In the genomic region with DNA sequence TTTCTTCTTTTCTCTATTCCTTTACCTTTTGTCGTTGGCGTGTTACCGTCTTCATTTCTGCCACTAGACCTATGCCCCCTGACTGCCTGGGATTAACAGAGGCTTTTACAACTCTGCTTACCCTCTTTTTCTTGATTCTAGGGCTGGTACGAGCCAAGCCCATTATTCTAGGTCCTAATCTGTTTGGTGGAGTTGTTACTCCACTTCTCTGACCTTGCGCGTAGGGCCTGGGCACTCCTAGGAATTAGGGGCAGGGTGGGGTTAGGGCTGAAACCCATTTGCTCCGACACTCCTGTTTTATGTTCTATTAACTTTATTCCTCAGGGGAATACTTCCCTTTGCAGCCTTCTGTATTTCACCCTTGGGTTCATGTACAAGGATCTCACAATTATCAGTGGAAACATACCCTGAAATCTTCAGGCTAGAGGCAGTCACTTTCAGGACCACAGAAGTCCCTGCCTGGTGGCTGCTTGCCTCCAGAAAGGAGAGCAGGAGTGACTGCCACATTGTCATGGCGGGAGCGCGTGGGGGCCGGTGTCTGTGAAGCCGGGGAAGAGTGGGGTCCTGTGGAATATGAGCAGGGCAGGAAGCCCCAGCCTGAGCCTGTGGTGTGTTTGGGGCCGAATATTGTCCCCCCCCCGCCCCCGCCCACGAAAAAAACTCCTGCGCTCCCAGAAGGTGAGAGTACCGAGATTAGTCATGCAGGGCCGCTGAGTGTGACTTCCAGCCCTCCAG, we compare ENCODE assay signal across 8 cellular contexts. TPM values are rescaled to one million over a fixed set of nuclear protein-coding genes. Genes with fewer than 3 reads are reported as not detected.
A peak's percentile ranks its signal among the peaks of the same experiment; 100 is the strongest.
DNase-seq lines count a peak whose midpoint lies in the region; ATAC-seq and TF ChIP-seq lines count a peak whose summit lies in the region.

No MANE protein-coding gene starts in this region.

- in situ Hi-C loops in HAP-1 (cut with MboI; ENCODE audit: low sequenced_read_pairs), result no loop called here

- DNase-seq in A673 (ENCODE audit: low spot score), result no peak
- DNase-seq in HAP-1 (ENCODE audit: low spot score in 2 of 2), result no peak
- no peak for DNase-seq in ascending aorta (ENCODE audit: low spot score in 2 of 2)
- peak; percentile 43 for DNase-seq in left lobe of liver (ENCODE audit: low spot score)
- DNase-seq in thyroid gland, result no peak
- DNase-seq in stimulated activated CD4-positive, alpha-beta T cell treated with anti-CD3 and anti-CD28 coated beads, Interleukin-2, amount 100 ng/mL, for 24 hours, result no peak
- no peak for DNase-seq in NCI-H2171 (lab: John Stamatoyannopoulos, UW)
- DNase-seq in islet precursor cell, result no peak

- ATAC-seq in left lobe of liver, result peak; percentile 18

- CTCF ChIA-PET in A673 (lab: Charles Lee), result no interaction called here

- POLR2A ChIA-PET in A673 (lab: Charles Lee; ENCODE audit: low non-redundant PET), result no interaction called here

- BruUV-seq in A673 (replicated peaks; lab: Mats Ljungman, UMichigan), result no TSS peak

- intact Hi-C loops in A673 (cut with micrococcal nuclease; ENCODE audit: unreplicated experiment) (no loop called here), ascending aorta (cut with DNase I) (no loop called here), thyroid gland (cut with DNase I) (no loop called here)

- WGBS in thyroid gland, 2 donors, result 43 to 59% methylated on average over 14 to 18 of the region's 19 CpGs

- peak overlapping the region; percentile 38 for H3K4me3 ChIP-seq in A673 (ENCODE audit: low read depth, low read length, poor library complexity, severe bottlenecking)
- H3K4me3 ChIP-seq in HAP-1, result peak overlapping the region; percentile 35
- peak overlapping the region; percentile 72 to 73 for H3K4me3 ChIP-seq in ascending aorta
- peak overlapping the region; percentile 19 to 72 (median 56) for H3K4me3 ChIP-seq in thyroid gland (replicated peaks in 1 of 3)

- H3K4me1 ChIP-seq in A673 (ENCODE audit: insufficient read depth, low read length, poor library complexity, severe bottlenecking) (no peaks in the 10 kb centered on the region), HAP-1 (no peaks in the 10 kb centered on the region; the same call in 1 of the 2 replicates), ascending aorta (peaks cover 7 to 11% of the 10 kb centered on the region in 2 donors), thyroid gland (peaks cover 8 to 9% of the 10 kb centered on the region in 2 donors)

- TF ChIP-seq POLR2A in thyroid gland (IDR thresholded peaks at IDR 0.05), result no peak

- H3K36me3 ChIP-seq in A673 (ENCODE audit: insufficient read depth, low read length, poor library complexity, severe bottlenecking) (no peaks in the 10 kb centered on the region), HAP-1 (replicated peaks) (no peaks in the 10 kb centered on the region), ascending aorta (no peaks in the 10 kb centered on the region), thyroid gland (no peaks in the 10 kb centered on the region)

- no peak overlapping the region for H3K27ac ChIP-seq in A673 (ENCODE audit: low read depth, low read length, poor library complexity, severe bottlenecking)
- H3K27ac ChIP-seq in ascending aorta, result peak overlapping the region; percentile 63 to 66
- peak overlapping the region in 2 of 3 donors; percentile 20 to 36 for H3K27ac ChIP-seq in thyroid gland

- H3K27me3 ChIP-seq in A673 (replicated peaks; ENCODE audit: insufficient read depth, low read depth, low read length, poor library complexity) (peaks cover 64% of the 10 kb centered on the region), HAP-1 (ENCODE audit: low read depth) (peaks cover 4% of the 10 kb centered on the region; the same call in 1 of the 2 replicates), ascending aorta (no peaks in the 10 kb centered on the region), thyroid gland (no peaks in the 10 kb centered on the region)

- TF ChIP-seq CTCF in A673 (conservative IDR thresholded peaks at IDR 0.05; ENCODE audit: low read depth, low read length) (no peak), ascending aorta (IDR thresholded peaks at IDR 0.05) (no peak), thyroid gland (IDR thresholded peaks at IDR 0.05) (no peak)

- H3K9me3 ChIP-seq in A673 (ENCODE audit: low read depth, low read length, poor library complexity, severe bottlenecking), result no peaks in the 10 kb centered on the region
- no peaks in the 10 kb centered on the region for H3K9me3 ChIP-seq in HAP-1
- H3K9me3 ChIP-seq in ascending aorta, result no peaks in the 10 kb centered on the region
- H3K9me3 ChIP-seq in thyroid gland, result no peaks in the 10 kb centered on the region

RNA-seq across cellular contexts. Expression of gene SLC37A2, which starts 0.7 kb away (rescaled TPM):
- total RNA-seq in A673 (2021) (0.26 TPM in 1 of 2 replicates, not detected in the other), ascending aorta (1.5 TPM), left lobe of liver (3.1 TPM), thyroid gland (1 to 10 TPM; 2.1 to 3.6 (median 3.4) TPM)

RNA-seq across cellular contexts. Expression of gene TMEM218, which starts 49.1 kb away (rescaled TPM):
- total RNA-seq in A673 (2021) (28.8 and 32.5 TPM in 2 replicates), ascending aorta (0.64 TPM), left lobe of liver (9.3 TPM), thyroid gland (10 to 100 TPM; 24.2 to 31.5 (median 26.1) TPM)
